11 cellular contexts compared by ENCODE assay signal in genomic region chr6:35596448-35597442, GRCh38.
DNase-seq lines count a peak whose midpoint lies in the region; ATAC-seq and TF ChIP-seq lines count a peak whose summit lies in the region.
"Had no signal": no experiment of that assay in that cellular context is flagged by ENCODE, and none has a peak within 500 bp of the region (broad histone marks: within the 10 kb centered on the region; RNA-seq: fewer than 3 reads in every experiment).

No MANE protein-coding gene starts in this region.

- intact Hi-C loops in posterior vena cava (cut with DNase I): no loop called here

- peak overlapping the region; percentile 48 to 98 (median 95) for H3K27ac ChIP-seq in tibial nerve
- H3K27ac ChIP-seq: BLaER1 had no signal

- H3K4me1 ChIP-seq in tibial nerve: peaks cover 0 to 97% (median 81%) of the 10 kb centered on the region in 4 donors

- POLR2A ChIA-PET in activated naive CD8-positive, alpha-beta T cell treated with anti-CD3 and anti-CD28 coated beads, Interleukin-2, amount 10 ng/mL, durations not matched to agents 7 days and 5 days (lab: Charles Lee): no interaction called here

- H3K4me1 Mint-ChIP-seq in activated T-cell treated with anti-CD3 and anti-CD28 coated beads, Interleukin-2, amount 50 U/mL, for 24 hours (ENCODE audit: low read depth): peaks cover 89% of the 10 kb centered on the region
- peaks cover 86% of the 10 kb centered on the region for H3K4me1 Mint-ChIP-seq in activated T-cell treated with anti-CD3 and anti-CD28 coated beads, Interleukin-2, amount 50 U/mL, for 4 hours (ENCODE audit: low read depth)
- H3K4me1 Mint-ChIP-seq in activated naive CD8-positive, alpha-beta T cell treated with anti-CD3 and anti-CD28 coated beads, Interleukin-2, amount 10 ng/mL, durations not matched to agents 7 days and 5 days: peaks cover 48% of the 10 kb centered on the region

- no peaks in the 10 kb centered on the region for H3K27me3 Mint-ChIP-seq in activated T-cell treated with anti-CD3 and anti-CD28 coated beads, Interleukin-2, amount 50 U/mL, for 24 hours
- H3K27me3 Mint-ChIP-seq in activated T-cell treated with anti-CD3 and anti-CD28 coated beads, Interleukin-2, amount 50 U/mL, for 4 hours (ENCODE audit: low read depth): no peaks in the 10 kb centered on the region
- no peaks in the 10 kb centered on the region for H3K27me3 Mint-ChIP-seq in activated naive CD8-positive, alpha-beta T cell treated with anti-CD3 and anti-CD28 coated beads, Interleukin-2, amount 10 ng/mL, durations not matched to agents 7 days and 5 days
- H3K27me3 Mint-ChIP-seq: activated CD4-positive, alpha-beta T cell treated with anti-CD3 and anti-CD28 coated beads, Interleukin-2, amount 10 ng/mL, durations not matched to agents 24 days and 14 days had no signal

- TF ChIP-seq POLR2A in tibial nerve (IDR thresholded peaks at IDR 0.05): no peak

- ATAC-seq in activated T-cell treated with anti-CD3 and anti-CD28 coated beads, Interleukin-2, amount 50 U/mL, for 4 hours: no peak
- no peak for ATAC-seq in activated naive CD8-positive, alpha-beta T cell treated with anti-CD3 and anti-CD28 coated beads, Interleukin-2, amount 10 ng/mL, durations not matched to agents 7 days and 5 days (ENCODE audit: low read depth)
- no peak for ATAC-seq in GM18909 (IDR thresholded peaks at IDR 0.05; ENCODE audit: poor library complexity, unreplicated experiment)

- no peak overlapping the region for H3K4me3 Mint-ChIP-seq in activated T-cell treated with anti-CD3 and anti-CD28 coated beads, Interleukin-2, amount 50 U/mL, for 24 hours
- no peak overlapping the region for H3K4me3 Mint-ChIP-seq in activated T-cell treated with anti-CD3 and anti-CD28 coated beads, Interleukin-2, amount 50 U/mL, for 4 hours
- H3K4me3 Mint-ChIP-seq in activated naive CD8-positive, alpha-beta T cell treated with anti-CD3 and anti-CD28 coated beads, Interleukin-2, amount 10 ng/mL, durations not matched to agents 7 days and 5 days: no peak overlapping the region
- H3K4me3 Mint-ChIP-seq: activated CD4-positive, alpha-beta T cell treated with anti-CD3 and anti-CD28 coated beads, Interleukin-2, amount 10 ng/mL, durations not matched to agents 24 days and 14 days; immature natural killer cell had no signal

- H3K27ac Mint-ChIP-seq in activated T-cell treated with anti-CD3 and anti-CD28 coated beads, Interleukin-2, amount 50 U/mL, for 24 hours: peak overlapping the region; percentile 75
- peak overlapping the region; percentile 43 for H3K27ac Mint-ChIP-seq in activated naive CD8-positive, alpha-beta T cell treated with anti-CD3 and anti-CD28 coated beads, Interleukin-2, amount 10 ng/mL, durations not matched to agents 7 days and 5 days
- H3K27ac Mint-ChIP-seq: activated CD4-positive, alpha-beta T cell treated with anti-CD3 and anti-CD28 coated beads, Interleukin-2, amount 10 ng/mL, durations not matched to agents 24 days and 14 days had no signal

- no peaks in the 10 kb centered on the region for H3K9me3 Mint-ChIP-seq in activated T-cell treated with anti-CD3 and anti-CD28 coated beads, Interleukin-2, amount 50 U/mL, for 24 hours
- H3K9me3 Mint-ChIP-seq in activated T-cell treated with anti-CD3 and anti-CD28 coated beads, Interleukin-2, amount 50 U/mL, for 4 hours: no peaks in the 10 kb centered on the region
- no peaks in the 10 kb centered on the region for H3K9me3 Mint-ChIP-seq in activated naive CD8-positive, alpha-beta T cell treated with anti-CD3 and anti-CD28 coated beads, Interleukin-2, amount 10 ng/mL, durations not matched to agents 7 days and 5 days
- H3K9me3 Mint-ChIP-seq: activated CD4-positive, alpha-beta T cell treated with anti-CD3 and anti-CD28 coated beads, Interleukin-2, amount 10 ng/mL, durations not matched to agents 24 days and 14 days; immature natural killer cell had no signal

- no peak for DNase-seq in activated T-cell treated with anti-CD3 and anti-CD28 coated beads, Interleukin-2, amount 50 U/mL, for 24 hours
- no peak for DNase-seq in activated T-cell treated with anti-CD3 and anti-CD28 coated beads, Interleukin-2, amount 50 U/mL, for 4 hours
- DNase-seq in activated naive CD8-positive, alpha-beta T cell treated with anti-CD3 and anti-CD28 coated beads, Interleukin-2, amount 10 ng/mL, durations not matched to agents 7 days and 5 days: no peak
- DNase-seq in iris pigment epithelial cell (ENCODE audit: low read depth): peak; percentile 93
- DNase-seq in tibial nerve (ENCODE audit: low spot score in 2 of 2): no peak
- no peak for DNase-seq in NCI-H2196 (lab: John Stamatoyannopoulos, UW; ENCODE audit: unreplicated experiment)
- DNase-seq in posterior vena cava (ENCODE audit: low spot score): no peak
- DNase-seq: activated CD4-positive, alpha-beta T cell treated with anti-CD3 and anti-CD28 coated beads, Interleukin-2, amount 10 ng/mL, durations not matched to agents 24 days and 14 days; immature natural killer cell had no signal

- TF ChIP-seq EP300 in tibial nerve (IDR thresholded peaks at IDR 0.05): peak in 1 of 2 donors; percentile 9

- WGBS in tibial nerve, 2 donors: 77 to 83% methylated on average over 8 of the region's 8 CpGs

- H3K9me3 ChIP-seq in tibial nerve: no peaks in the 10 kb centered on the region
- H3K9me3 ChIP-seq: BLaER1 had no signal

- no peak for TF ChIP-seq CTCF in tibial nerve (IDR thresholded peaks at IDR 0.05)

- peaks cover 86% of the 10 kb centered on the region for H3K36me3 Mint-ChIP-seq in activated T-cell treated with anti-CD3 and anti-CD28 coated beads, Interleukin-2, amount 50 U/mL, for 24 hours (ENCODE audit: low read depth)
- H3K36me3 Mint-ChIP-seq in activated T-cell treated with anti-CD3 and anti-CD28 coated beads, Interleukin-2, amount 50 U/mL, for 4 hours (ENCODE audit: insufficient read depth): peaks cover 30% of the 10 kb centered on the region
- H3K36me3 Mint-ChIP-seq in activated naive CD8-positive, alpha-beta T cell treated with anti-CD3 and anti-CD28 coated beads, Interleukin-2, amount 10 ng/mL, durations not matched to agents 7 days and 5 days: peaks cover 32% of the 10 kb centered on the region

- H3K27me3 ChIP-seq in tibial nerve: no peaks in the 10 kb centered on the region
- H3K27me3 ChIP-seq: BLaER1 had no signal

- H3K4me3 ChIP-seq in tibial nerve: no peak overlapping the region
- H3K4me3 ChIP-seq: BLaER1 had no signal

- peaks cover 2 to 58% (median 41%) of the 10 kb centered on the region in 3 donors for H3K36me3 ChIP-seq in tibial nerve
